In the genomic region with DNA sequence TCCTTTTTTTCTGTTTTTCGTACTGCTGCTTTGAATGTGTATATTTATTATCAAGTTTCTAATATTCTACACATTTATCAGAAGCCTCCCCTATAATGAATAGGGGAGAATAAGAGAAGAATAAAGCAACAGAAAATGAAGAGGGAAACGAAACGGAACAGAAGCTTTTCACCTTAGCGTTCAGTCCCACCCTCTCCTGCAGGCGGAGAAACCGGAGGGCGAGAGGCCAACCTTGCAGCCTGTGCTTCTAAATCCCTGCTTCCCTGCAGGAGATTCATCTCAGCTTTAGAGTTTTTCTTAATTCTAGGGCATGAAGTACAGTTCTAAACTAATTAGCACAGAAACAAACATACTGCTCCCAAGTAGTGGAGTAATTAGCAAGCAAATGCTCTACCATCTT, we compare ENCODE assay signal across 12 cellular contexts.
DNase-seq lines count a peak whose midpoint lies in the region; ATAC-seq and TF ChIP-seq lines count a peak whose summit lies in the region.
"Had no signal": no experiment of that assay in that cellular context is flagged by ENCODE, and none has a peak within 500 bp of the region (broad histone marks: within the 10 kb centered on the region; RNA-seq: fewer than 3 reads in every experiment).

No MANE protein-coding gene starts in this region.

- peaks cover 6 to 22% (median 8%) of the 10 kb centered on the region in 3 experiments; a peak in 6 of 7 replicates for H3K36me3 Mint-ChIP-seq in H9 (ENCODE audit: insufficient read depth in 1 of 3, low read depth in 3 of 3)
- H3K36me3 Mint-ChIP-seq in T-cell, result peaks cover 16% of the 10 kb centered on the region

- no peak overlapping the region for H3K4me2 ChIP-seq in H9 (ENCODE audit: insufficient read depth, insufficient read length, low read length)

- H3K14ac ChIP-seq in H9 (ENCODE audit: insufficient read depth, low read length), result no peak overlapping the region

- H3K23ac ChIP-seq in H9 (ENCODE audit: insufficient read length, low read depth, low read length), result no peak overlapping the region

- no peak overlapping the region for H2AFZ ChIP-seq in H9 (ENCODE audit: low read length)

- no peak overlapping the region for H2BK12ac ChIP-seq in H9 (ENCODE audit: insufficient read length, low read depth, low read length)

- no peaks in the 10 kb centered on the region for H3K36me3 ChIP-seq in cardiac muscle cell
- H3K36me3 ChIP-seq: pancreas had no signal

- no peak overlapping the region for H2BK120ac ChIP-seq in H9 (ENCODE audit: low read depth, low read length, poor library complexity, severe bottlenecking)

- H3K4me1 ChIP-seq in H9 (ENCODE audit: insufficient read depth, low read length), result no peaks in the 10 kb centered on the region; the same call in 1 of the 2 replicates
- H3K4me1 ChIP-seq in cardiac muscle cell (ENCODE audit: low read depth), result peaks cover 18% of the 10 kb centered on the region
- H3K4me1 ChIP-seq: pancreas had no signal

- peaks cover 13 to 14% of the 10 kb centered on the region in 2 experiments for H3K9me3 Mint-ChIP-seq in H9
- H3K9me3 Mint-ChIP-seq in T-cell, result peaks cover 0 to 5% (median 0%) of the 10 kb centered on the region in 3 donors

- H3K27me3 ChIP-seq in H9 (ENCODE audit: insufficient read depth, low read length), result no peaks in the 10 kb centered on the region
- no peaks in the 10 kb centered on the region for H3K27me3 ChIP-seq in cardiac muscle cell
- H3K27me3 ChIP-seq: pancreas had no signal

- no peak overlapping the region for H2AK5ac ChIP-seq in H9 (ENCODE audit: insufficient read length, low read length)

- no peaks in the 10 kb centered on the region for H3K79me1 ChIP-seq in H9 (ENCODE audit: insufficient read depth, low read depth, low read length, poor library complexity, severe bottlenecking)

- no peak overlapping the region for H4K91ac ChIP-seq in H9 (ENCODE audit: insufficient read length, low read depth, low read length)

- no peak for TF ChIP-seq CTCF in H9 (conservative IDR thresholded peaks at IDR 0.05)
- TF ChIP-seq CTCF in cardiac muscle cell (IDR thresholded peaks at IDR 0.05; ENCODE audit: low read depth, low read length), result no peak

- peak; percentile 44 for DNase-seq in H9
- no peak for DNase-seq in T-cell
- peak; percentile 19 to 26 for DNase-seq in cardiac muscle cell (ENCODE audit: low read depth in 1 of 2, low spot score in 1 of 2)
- DNase-seq in retina, result peak; percentile 44
- DNase-seq in NK-92 treated with Interleukin-12 subunit alpha and Interleukin-12 subunit beta, amount 100 ng/mL, for 24 hours (lab: John Stamatoyannopoulos, UW), result no peak
- no peak for DNase-seq in NCI-H446 treated with DMSO at 0.1 percent for 48 hours (lab: John Stamatoyannopoulos, UW)
- no peak for DNase-seq in NCI-H2081 (lab: John Stamatoyannopoulos, UW)
- DNase-seq: NCI-H187 treated with DMSO at 0.1 percent for 48 hours, pancreas, RPMI8226 had no signal

- H3K27ac ChIP-seq in H9 (ENCODE audit: insufficient read length, low read depth, low read length) (no peak overlapping the region), cardiac muscle cell (peak overlapping the region; percentile 5)
- H3K27ac ChIP-seq: HL-60, pancreas had no signal

- H4K8ac ChIP-seq in H9 (replicated peaks; ENCODE audit: insufficient read length, low read depth, low read length), result no peak overlapping the region

- ATAC-seq in T-cell (replicated peaks in 1 of 4), result no peak
- ATAC-seq in HG03139 (IDR thresholded peaks at IDR 0.05; ENCODE audit: unreplicated experiment), result no peak
- ATAC-seq: pancreas had no signal

- peaks cover 41 to 52% of the 10 kb centered on the region in 2 experiments for H3K4me1 Mint-ChIP-seq in H9
- H3K4me1 Mint-ChIP-seq in T-cell, result peaks cover 56 to 64% (median 60%) of the 10 kb centered on the region in 3 donors

- no peak overlapping the region for H2BK15ac ChIP-seq in H9 (ENCODE audit: low read depth, low read length)

- POLR2A ChIA-PET in T-cell (lab: Charles Lee), result interaction anchor here in 1 of 2 donors (0.6 to 1.5 kb wide), 5 partner anchors 16 to 585 kb away, joined by 3 to 6 read pairs (median 4); a partner anchor contains a TSS

- H2BK5ac ChIP-seq in H9 (ENCODE audit: insufficient read length, low read length), result no peak overlapping the region

- no peak overlapping the region for H3K4me3 ChIP-seq in cardiac muscle cell
- H3K4me3 ChIP-seq: pancreas had no signal

- H3K4me3 Mint-ChIP-seq in H9 (peak overlapping the region in 1 of 2 experiments; percentile 33; a peak in 1 of 5 replicates), T-cell (no peak overlapping the region)

- no peaks in the 10 kb centered on the region for H3K79me2 ChIP-seq in H9 (ENCODE audit: insufficient read depth, low read length)

- H3K9ac ChIP-seq in H9 (ENCODE audit: extremely low read depth, insufficient read length, low read length), result no peak overlapping the region

- no peaks in the 10 kb centered on the region for H4K20me1 ChIP-seq in H9 (ENCODE audit: control insufficient read depth, insufficient read depth, insufficient read length)

- no peak overlapping the region for H3K56ac ChIP-seq in H9 (ENCODE audit: insufficient read length, low read depth, low read length)

- no peaks in the 10 kb centered on the region for H3K9me3 ChIP-seq in H9 (ENCODE audit: control insufficient read depth, low read depth, low read length)
- H3K9me3 ChIP-seq in cardiac muscle cell (ENCODE audit: low read depth), result no peaks in the 10 kb centered on the region
- H3K9me3 ChIP-seq: pancreas had no signal

- WGBS in H9 (ENCODE audit: extremely low coverage, insufficient read length, low lambda C conversion rate), result no CpG with 5 or more reads among the region's 7 CpGs

- H3K27ac Mint-ChIP-seq in H9, result peak overlapping the region in 1 of 3 experiments; percentile 76; a peak in 3 of 7 replicates
- peak overlapping the region; percentile 99 for H3K27ac Mint-ChIP-seq in T-cell

- H4K5ac ChIP-seq in H9 (ENCODE audit: insufficient read length, low read depth, low read length), result no peak overlapping the region

- no peak overlapping the region for H3K4ac ChIP-seq in H9 (ENCODE audit: low read depth, low read length)

- H3T11ph ChIP-seq in H9 (ENCODE audit: low read length), result no peak overlapping the region

- no peak overlapping the region for H3K18ac ChIP-seq in H9 (ENCODE audit: insufficient read length, low read depth, low read length)

- no peaks in the 10 kb centered on the region for H3K23me2 ChIP-seq in H9 (ENCODE audit: insufficient read length, low read depth, low read length, poor library complexity, severe bottlenecking)

- H2BK20ac ChIP-seq in H9 (ENCODE audit: low read depth, low read length, poor library complexity, severe bottlenecking), result no peak overlapping the region

- CTCF ChIA-PET in T-cell (lab: Charles Lee), result interaction anchor here (0.5 to 1.3 kb wide), 4 partner anchors 16 to 207 kb away, joined by 3 to 4 read pairs (median 4); no protein-coding TSS in a partner anchor

- H3K27me3 Mint-ChIP-seq in H9 (ENCODE audit: low read depth) (peaks cover 2% of the 10 kb centered on the region; the same call in 1 of the 2 replicates), T-cell (no peaks in the 10 kb centered on the region)

Comparison
In these comparisons a context has a peak if more than half of its experiments do, and no peak if none do; other contexts are left out.
1. DNase-seq: peak in H9 (single experiment), cardiac muscle cell (2 of 2) and retina (single experiment); none in T-cell (0 of 34), NK-92 treated with Interleukin-12 subunit alpha and Interleukin-12 subunit beta, amount 100 ng/mL, for 24 hours (single experiment), NCI-H446 treated with DMSO at 0.1 percent for 48 hours (single experiment) and NCI-H2081 (0 of 2).